8 cellular contexts compared by ENCODE assay signal in the genomic region with DNA sequence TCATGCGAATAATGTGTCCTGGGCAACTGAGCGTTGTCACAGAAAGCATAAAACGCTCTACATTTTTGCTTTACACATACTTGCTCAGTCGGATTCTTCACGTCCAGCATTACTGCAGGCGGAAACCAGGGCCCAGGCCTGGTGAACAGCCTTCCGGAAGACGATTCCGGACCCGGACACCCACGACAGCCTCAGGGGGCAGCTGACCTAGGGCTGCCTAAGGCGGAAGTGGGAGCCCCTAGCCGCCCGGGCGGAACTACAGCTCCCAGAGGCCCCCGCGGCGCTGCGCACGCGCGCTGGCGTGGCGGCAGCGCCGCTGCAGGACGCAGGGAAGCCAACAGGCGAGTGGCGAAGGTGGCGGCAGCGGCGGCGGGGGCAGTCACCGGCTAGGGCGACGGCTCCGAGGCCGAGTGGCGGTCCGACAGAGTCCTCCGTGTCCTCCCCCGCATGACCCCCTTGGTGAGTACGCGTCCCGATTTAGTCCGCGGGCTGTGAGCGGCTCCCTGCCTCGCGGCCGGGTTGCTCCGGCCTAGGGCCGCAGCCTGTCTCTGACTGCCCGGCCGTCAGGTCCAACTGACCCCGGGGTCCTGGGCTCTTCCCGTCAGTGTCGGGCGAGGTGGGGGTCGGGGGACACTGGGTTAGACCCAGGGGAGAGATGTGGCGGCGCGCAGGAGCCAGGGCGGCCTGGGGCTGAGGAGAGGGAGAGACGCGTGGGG. TPM values are rescaled to one million over a fixed set of nuclear protein-coding genes. Genes with fewer than 3 reads are reported as not detected.
DNase-seq lines count a peak whose midpoint lies in the region; ATAC-seq, FAIRE-seq and TF ChIP-seq lines count a peak whose summit lies in the region.

A gene with protein sequence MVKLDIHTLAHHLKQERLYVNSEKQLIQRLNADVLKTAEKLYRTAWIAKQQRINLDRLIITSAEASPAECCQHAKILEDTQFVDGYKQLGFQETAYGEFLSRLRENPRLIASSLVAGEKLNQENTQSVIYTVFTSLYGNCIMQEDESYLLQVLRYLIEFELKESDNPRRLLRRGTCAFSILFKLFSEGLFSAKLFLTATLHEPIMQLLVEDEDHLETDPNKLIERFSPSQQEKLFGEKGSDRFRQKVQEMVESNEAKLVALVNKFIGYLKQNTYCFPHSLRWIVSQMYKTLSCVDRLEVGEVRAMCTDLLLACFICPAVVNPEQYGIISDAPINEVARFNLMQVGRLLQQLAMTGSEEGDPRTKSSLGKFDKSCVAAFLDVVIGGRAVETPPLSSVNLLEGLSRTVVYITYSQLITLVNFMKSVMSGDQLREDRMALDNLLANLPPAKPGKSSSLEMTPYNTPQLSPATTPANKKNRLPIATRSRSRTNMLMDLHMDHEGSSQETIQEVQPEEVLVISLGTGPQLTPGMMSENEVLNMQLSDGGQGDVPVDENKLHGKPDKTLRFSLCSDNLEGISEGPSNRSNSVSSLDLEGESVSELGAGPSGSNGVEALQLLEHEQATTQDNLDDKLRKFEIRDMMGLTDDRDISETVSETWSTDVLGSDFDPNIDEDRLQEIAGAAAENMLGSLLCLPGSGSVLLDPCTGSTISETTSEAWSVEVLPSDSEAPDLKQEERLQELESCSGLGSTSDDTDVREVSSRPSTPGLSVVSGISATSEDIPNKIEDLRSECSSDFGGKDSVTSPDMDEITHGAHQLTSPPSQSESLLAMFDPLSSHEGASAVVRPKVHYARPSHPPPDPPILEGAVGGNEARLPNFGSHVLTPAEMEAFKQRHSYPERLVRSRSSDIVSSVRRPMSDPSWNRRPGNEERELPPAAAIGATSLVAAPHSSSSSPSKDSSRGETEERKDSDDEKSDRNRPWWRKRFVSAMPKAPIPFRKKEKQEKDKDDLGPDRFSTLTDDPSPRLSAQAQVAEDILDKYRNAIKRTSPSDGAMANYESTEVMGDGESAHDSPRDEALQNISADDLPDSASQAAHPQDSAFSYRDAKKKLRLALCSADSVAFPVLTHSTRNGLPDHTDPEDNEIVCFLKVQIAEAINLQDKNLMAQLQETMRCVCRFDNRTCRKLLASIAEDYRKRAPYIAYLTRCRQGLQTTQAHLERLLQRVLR (N-terminal part only) (plus strand): TSS at position 326 of the 716 bp plus-strand sequence. CDS start 37,096 bp downstream, outside the sequence.

- peak within 1 kb of the TSS; percentile 94 for H3K9ac ChIP-seq in astrocyte (ENCODE audit: low read length)

- H3K79me2 ChIP-seq in astrocyte (ENCODE audit: insufficient read depth, low read length): peaks cover 48% of the 10 kb centered on the region

- TF ChIP-seq POLR2A in GM18505 (IDR thresholded peaks at IDR 0.05; ENCODE audit: borderline replicate concordance, extremely low read depth, insufficient read depth, insufficient read length): peak; percentile 86

- 1 to 2% methylated on average over 36 to 66 of the region's 66 CpGs for WGBS in aorta, 2 donors

- peak within 1 kb of the TSS; percentile 91 for H2AFZ ChIP-seq in astrocyte (ENCODE audit: low read depth, low read length)

- H3K27ac Mint-ChIP-seq in T-helper 2 cell treated with Interferon-gamma antibody and Interleukin-4, amounts not matched to agents 5 μg/mL and 100 μg/mL, for 36 hours: peak within 1 kb of the TSS; percentile 90
- peak within 1 kb of the TSS; percentile 82 for H3K27ac Mint-ChIP-seq in astrocyte (ENCODE audit: unreplicated experiment)

- peak within 1 kb of the TSS; percentile 99 for H3K4me3 Mint-ChIP-seq in T-helper 2 cell treated with Interferon-gamma antibody and Interleukin-4, amounts not matched to agents 5 μg/mL and 100 μg/mL, for 36 hours
- peak within 1 kb of the TSS; percentile 98 for H3K4me3 Mint-ChIP-seq in astrocyte (ENCODE audit: unreplicated experiment)

- no peaks in the 10 kb centered on the region for H3K27me3 ChIP-seq in astrocyte (ENCODE audit: insufficient read depth, low read length)
- H3K27me3 ChIP-seq in aorta (ENCODE audit: control insufficient read depth in 1 of 2, insufficient read depth in 2 of 2, low read length in 1 of 2): no peaks in the 10 kb centered on the region

- H4K20me1 ChIP-seq in astrocyte (ENCODE audit: insufficient read depth, low read length): peaks cover 37% of the 10 kb centered on the region

- H3K27me3 Mint-ChIP-seq in T-helper 2 cell treated with Interferon-gamma antibody and Interleukin-4, amounts not matched to agents 5 μg/mL and 100 μg/mL, for 36 hours (ENCODE audit: low read depth): peaks cover 6% of the 10 kb centered on the region
- no peaks in the 10 kb centered on the region for H3K27me3 Mint-ChIP-seq in astrocyte (ENCODE audit: low read depth, unreplicated experiment)

- intact Hi-C loops in aorta (cut with DNase I): no loop called here

- H3K4me3 ChIP-seq in astrocyte (ENCODE audit: insufficient read depth, low read depth, low read length) (peak within 1 kb of the TSS; percentile 84), aorta (ENCODE audit: low read length in 2 of 2) (peak within 1 kb of the TSS; percentile 62 to 79)

- H3K36me3 ChIP-seq in astrocyte (ENCODE audit: insufficient read depth, low read length): no peaks in the 10 kb centered on the region
- no peaks in the 10 kb centered on the region for H3K36me3 ChIP-seq in aorta (ENCODE audit: control insufficient read depth in 1 of 2, insufficient read depth in 2 of 2, low read length in 1 of 2)

- peak; percentile 2 for TF ChIP-seq CTCF in astrocyte (IDR thresholded peaks at IDR 0.05; ENCODE audit: insufficient read depth, low read depth, low read length)

- FAIRE-seq in astrocyte (lab: Jason Lieb, UNC): no peak

- H3K4me1 ChIP-seq in astrocyte (ENCODE audit: insufficient read depth, low read length): peaks cover 7% of the 10 kb centered on the region
- H3K4me1 ChIP-seq in aorta (ENCODE audit: control insufficient read depth in 1 of 2, insufficient read depth in 2 of 2, low read length in 2 of 2): no peaks in the 10 kb centered on the region

- H3K9me3 Mint-ChIP-seq in T-helper 2 cell treated with Interferon-gamma antibody and Interleukin-4, amounts not matched to agents 5 μg/mL and 100 μg/mL, for 36 hours: no peaks in the 10 kb centered on the region
- no peaks in the 10 kb centered on the region for H3K9me3 Mint-ChIP-seq in astrocyte (ENCODE audit: unreplicated experiment)

- DNase-seq in NCI-H1694 treated with DMSO at 0.1 percent for 48 hours (lab: John Stamatoyannopoulos, UW) (peak; percentile 62), astrocyte (ENCODE audit: low read depth) (peak; percentile 57), hepatic stellate cell (ENCODE audit: low spot score) (peak; percentile 98), renal cortical epithelial cell (ENCODE audit: low read depth) (peak; percentile 77), aorta (peak; percentile 93 to 96)
- DNase-seq in T-helper 2 cell treated with Interferon-gamma antibody and Interleukin-4, amounts not matched to agents 5 μg/mL and 100 μg/mL, for 36 hours (ENCODE audit: low spot score): peak; percentile 91

- H3K9me3 ChIP-seq in astrocyte (ENCODE audit: insufficient read depth, low read depth, low read length): no peaks in the 10 kb centered on the region
- H3K9me3 ChIP-seq in aorta (ENCODE audit: control insufficient read depth, low read length): no peaks in the 10 kb centered on the region

- peak within 1 kb of the TSS; percentile 62 for H3K27ac ChIP-seq in astrocyte (ENCODE audit: low read depth, low read length)
- peak within 1 kb of the TSS in 1 of 2 donors; percentile 62 for H3K27ac ChIP-seq in aorta (ENCODE audit: low read depth in 1 of 2, low read length in 2 of 2)

- H3K4me1 Mint-ChIP-seq in T-helper 2 cell treated with Interferon-gamma antibody and Interleukin-4, amounts not matched to agents 5 μg/mL and 100 μg/mL, for 36 hours (ENCODE audit: low read depth): peaks cover 29% of the 10 kb centered on the region
- H3K4me1 Mint-ChIP-seq in astrocyte (ENCODE audit: low read depth, unreplicated experiment): peaks cover 11% of the 10 kb centered on the region

- H3K4me2 ChIP-seq in astrocyte (ENCODE audit: low read length): peak within 1 kb of the TSS; percentile 82

- ATAC-seq in GM18505 (IDR thresholded peaks at IDR 0.05; ENCODE audit: unreplicated experiment) (peak; percentile 87), HG02938 (IDR thresholded peaks at IDR 0.05; ENCODE audit: unreplicated experiment) (peak; percentile 85), aorta (ENCODE audit: low FRiP score) (peak; percentile 99)

- H3K36me3 Mint-ChIP-seq in T-helper 2 cell treated with Interferon-gamma antibody and Interleukin-4, amounts not matched to agents 5 μg/mL and 100 μg/mL, for 36 hours (ENCODE audit: low read depth): peaks cover 21% of the 10 kb centered on the region
- peaks cover 2% of the 10 kb centered on the region for H3K36me3 Mint-ChIP-seq in astrocyte (ENCODE audit: low read depth, unreplicated experiment)

RNA-seq across cellular contexts. Expression of the gene that starts here (rescaled TPM):
- total RNA-seq in astrocyte (51.2 and 54.4 TPM in 2 replicates), renal cortical epithelial cell (32.3 and 50.0 TPM in 2 replicates), aorta (10 to 100 TPM; 61.5 to 67.7 TPM)
- 10 to 100 TPM in 1 of 2 donors, 1 to 10 TPM in 1; 6.5 to 10.3 TPM for polyA plus RNA-seq in aorta
